8 cellular contexts compared by ENCODE assay signal in genomic region chr5:126600631-126601511, GRCh38. TPM values are rescaled to one million over a fixed set of nuclear protein-coding genes. Genes with fewer than 3 reads are reported as not detected.
DNase-seq lines count a peak whose midpoint lies in the region; ATAC-seq and TF ChIP-seq lines count a peak whose summit lies in the region.

A gene with protein sequence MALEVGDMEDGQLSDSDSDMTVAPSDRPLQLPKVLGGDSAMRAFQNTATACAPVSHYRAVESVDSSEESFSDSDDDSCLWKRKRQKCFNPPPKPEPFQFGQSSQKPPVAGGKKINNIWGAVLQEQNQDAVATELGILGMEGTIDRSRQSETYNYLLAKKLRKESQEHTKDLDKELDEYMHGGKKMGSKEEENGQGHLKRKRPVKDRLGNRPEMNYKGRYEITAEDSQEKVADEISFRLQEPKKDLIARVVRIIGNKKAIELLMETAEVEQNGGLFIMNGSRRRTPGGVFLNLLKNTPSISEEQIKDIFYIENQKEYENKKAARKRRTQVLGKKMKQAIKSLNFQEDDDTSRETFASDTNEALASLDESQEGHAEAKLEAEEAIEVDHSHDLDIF (plus strand): TSS chr5:126600947. CDS start chr5:126600963, 16 bp downstream.

- peak within 1 kb of the TSS; percentile 98 for H3K4me3 ChIP-seq in A673 (ENCODE audit: low read depth, low read length, poor library complexity, severe bottlenecking)
- peak within 1 kb of the TSS; percentile 89 for H3K4me3 ChIP-seq in kidney epithelial cell (ENCODE audit: low read depth, low read length)

- H3K4me1 ChIP-seq in A673 (ENCODE audit: insufficient read depth, low read length, poor library complexity, severe bottlenecking), result peaks cover 7% of the 10 kb centered on the region

- BruUV-seq in A673 (replicated peaks; lab: Mats Ljungman, UMichigan), result TSS peak; percentile 44

- no peaks in the 10 kb centered on the region for H3K9me3 Mint-ChIP-seq in central memory CD8-positive, alpha-beta T cell

- CTCF ChIA-PET in A673 (lab: Charles Lee), result interaction anchor here (0.5 to 1.7 kb wide), 3 partner anchors 34 to 313 kb away, joined by 3 to 5 read pairs (median 3); no protein-coding TSS in a partner anchor

- H3K27ac Mint-ChIP-seq in central memory CD8-positive, alpha-beta T cell (ENCODE audit: low read depth), result peak within 1 kb of the TSS; percentile 88

- intact Hi-C loops in A673 (cut with micrococcal nuclease; ENCODE audit: unreplicated experiment), result no loop called here

- H3K36me3 ChIP-seq in A673 (ENCODE audit: insufficient read depth, low read length, poor library complexity, severe bottlenecking) (peaks cover 26% of the 10 kb centered on the region), kidney epithelial cell (ENCODE audit: control insufficient read depth, insufficient read depth, low read length) (no peaks in the 10 kb centered on the region)

- ATAC-seq in GM18511 (IDR thresholded peaks at IDR 0.05; ENCODE audit: unreplicated experiment) (peak; percentile 97), HG03025 (IDR thresholded peaks at IDR 0.05; ENCODE audit: low FRiP score, unreplicated experiment) (peak; percentile 97)
- peak; percentile 96 for ATAC-seq in central memory CD8-positive, alpha-beta T cell (replicated peaks; ENCODE audit: extremely low read depth, poor library complexity, severe bottlenecking)

- no peaks in the 10 kb centered on the region for H3K9me3 ChIP-seq in A673 (ENCODE audit: low read depth, low read length, poor library complexity, severe bottlenecking)

- H3K27ac ChIP-seq in A673 (ENCODE audit: low read depth, low read length, poor library complexity, severe bottlenecking), result peak within 1 kb of the TSS; percentile 90

- peaks cover 27% of the 10 kb centered on the region for H3K36me3 Mint-ChIP-seq in central memory CD8-positive, alpha-beta T cell (ENCODE audit: insufficient read depth)

- peak; percentile 86 for DNase-seq in A673 (ENCODE audit: low spot score)
- peak; percentile 33 for DNase-seq in NCI-H2171 (lab: John Stamatoyannopoulos, UW)
- DNase-seq in activated CD4-positive, CD25-positive, alpha-beta regulatory T cell (lab: John Stamatoyannopoulos, UW), result peak; percentile 48 to 63 (median 56)
- DNase-seq in central memory CD8-positive, alpha-beta T cell (ENCODE audit: low spot score in 2 of 2), result peak; percentile 55 to 57
- DNase-seq in kidney epithelial cell (ENCODE audit: low read depth), result no peak
- peak; percentile 29 to 56 for DNase-seq in stimulated activated CD4-positive, alpha-beta T cell treated with anti-CD3 and anti-CD28 coated beads, Interleukin-1b, Interleukin-23, amount 100 ng/mL, for 1 hour (ENCODE audit: low read depth in 2 of 2)

- peaks cover 25% of the 10 kb centered on the region for H3K4me1 Mint-ChIP-seq in central memory CD8-positive, alpha-beta T cell

- peak within 1 kb of the TSS; percentile 92 for H3K4me3 Mint-ChIP-seq in central memory CD8-positive, alpha-beta T cell

- H3K27me3 Mint-ChIP-seq in central memory CD8-positive, alpha-beta T cell, result peaks cover 12% of the 10 kb centered on the region

- TF ChIP-seq CTCF in A673 (conservative IDR thresholded peaks at IDR 0.05; ENCODE audit: low read depth, low read length) (peak; percentile 75), kidney epithelial cell (IDR thresholded peaks at IDR 0.05; ENCODE audit: insufficient read depth, low read length, poor library complexity, severe bottlenecking) (peak; percentile 58)

- POLR2A ChIA-PET in A673 (lab: Charles Lee; ENCODE audit: low non-redundant PET), result no interaction called here

- H3K27me3 ChIP-seq in A673 (replicated peaks; ENCODE audit: insufficient read depth, low read depth, low read length, poor library complexity) (no peaks in the 10 kb centered on the region), kidney epithelial cell (ENCODE audit: control insufficient read depth, insufficient read depth, low read length) (no peaks in the 10 kb centered on the region)

RNA-seq across cellular contexts. Expression of the gene that starts here (rescaled TPM):
- total RNA-seq in A673 (2021) (71.3 and 73.1 TPM in 2 replicates), kidney epithelial cell (47.4 and 54.2 TPM in 2 replicates)
